ENCODE assay signal across 18 cellular contexts in genomic region chr17:16953841-16954240, GRCh38. TPM values are rescaled to one million over a fixed set of nuclear protein-coding genes. Genes with fewer than 3 reads are reported as not detected.
DNase-seq lines count a peak whose midpoint lies in the region; ATAC-seq and TF ChIP-seq lines count a peak whose summit lies in the region.
"Had no signal": no experiment of that assay in that cellular context is flagged by ENCODE, and none has a peak within 500 bp of the region (broad histone marks: within the 10 kb centered on the region; RNA-seq: fewer than 3 reads in every experiment).

No MANE protein-coding gene starts in this region.

- H3K36me3 Mint-ChIP-seq in activated CD4-positive, alpha-beta memory T cell treated with anti-CD3 and anti-CD28 coated beads, Interleukin-2, amount 10 ng/mL, durations not matched to agents 7 days and 5 days (ENCODE audit: low read depth) = no peaks in the 10 kb centered on the region
- peaks cover 2% of the 10 kb centered on the region for H3K36me3 Mint-ChIP-seq in activated CD4-positive, alpha-beta memory T cell treated with anti-CD3 and anti-CD28 coated beads for 36 hours
- H3K36me3 Mint-ChIP-seq in IgD-negative memory B cell (peaks cover 24% of the 10 kb centered on the region), memory B cell (peaks cover 63% of the 10 kb centered on the region)
- H3K36me3 Mint-ChIP-seq: CD4-positive, alpha-beta memory T cell had no signal

- no peaks in the 10 kb centered on the region for H3K36me3 ChIP-seq in testis (ENCODE audit: low read depth, missing control alignments)

- DNase-seq in activated CD4-positive, alpha-beta memory T cell treated with anti-CD3 and anti-CD28 coated beads, Interleukin-2, amount 10 ng/mL, durations not matched to agents 7 days and 5 days = peak; percentile 9
- no peak for DNase-seq in activated CD4-positive, alpha-beta memory T cell treated with anti-CD3 and anti-CD28 coated beads for 36 hours
- DNase-seq in memory B cell (ENCODE audit: low spot score in 2 of 2) (no peak), testis (peak; percentile 5), LoVo (ENCODE audit: low spot score) (no peak), C1 segment of cervical spinal cord (lab: John Stamatoyannopoulos, UW) (no peak)
- DNase-seq in activated CD4-positive, alpha-beta T cell treated with anti-CD3 and anti-CD28 coated beads, Interleukin-2, amount 50 U/mL, for 1 hour = no peak
- DNase-seq: CD4-positive, alpha-beta memory T cell; DMS79; EL; HCEC 1CT; HFFc6 had no signal

- no peak overlapping the region for H3K4me3 ChIP-seq in testis

- H3K27me3 Mint-ChIP-seq in activated CD4-positive, alpha-beta memory T cell treated with anti-CD3 and anti-CD28 coated beads, Interleukin-2, amount 10 ng/mL, durations not matched to agents 7 days and 5 days = peaks cover 40% of the 10 kb centered on the region
- H3K27me3 Mint-ChIP-seq in activated CD4-positive, alpha-beta memory T cell treated with anti-CD3 and anti-CD28 coated beads for 36 hours = peaks cover 23% of the 10 kb centered on the region
- H3K27me3 Mint-ChIP-seq in IgD-negative memory B cell = peaks cover 3% of the 10 kb centered on the region
- no peaks in the 10 kb centered on the region for H3K27me3 Mint-ChIP-seq in memory B cell

- no peak overlapping the region for H3K27ac ChIP-seq in testis
- H3K27ac ChIP-seq: 22Rv1, C4-2B had no signal

- no peaks in the 10 kb centered on the region for H3K27me3 ChIP-seq in testis

- peaks cover 9% of the 10 kb centered on the region for H3K9me3 Mint-ChIP-seq in activated CD4-positive, alpha-beta memory T cell treated with anti-CD3 and anti-CD28 coated beads, Interleukin-2, amount 10 ng/mL, durations not matched to agents 7 days and 5 days
- H3K9me3 Mint-ChIP-seq in activated CD4-positive, alpha-beta memory T cell treated with anti-CD3 and anti-CD28 coated beads for 36 hours = peaks cover 6% of the 10 kb centered on the region
- H3K9me3 Mint-ChIP-seq in IgD-negative memory B cell (peaks cover 2 to 10% (median 6%) of the 10 kb centered on the region in 3 donors), memory B cell (peaks cover 1% of the 10 kb centered on the region)

- POLR2A ChIA-PET in activated CD4-positive, alpha-beta memory T cell treated with anti-CD3 and anti-CD28 coated beads, Interleukin-2, amount 10 ng/mL, durations not matched to agents 7 days and 5 days (lab: Charles Lee) = no interaction called here
- POLR2A ChIA-PET in activated CD4-positive, alpha-beta memory T cell treated with anti-CD3 and anti-CD28 coated beads for 36 hours (lab: Charles Lee) = no interaction called here

- no peak overlapping the region for H3K27ac Mint-ChIP-seq in activated CD4-positive, alpha-beta memory T cell treated with anti-CD3 and anti-CD28 coated beads, Interleukin-2, amount 10 ng/mL, durations not matched to agents 7 days and 5 days
- H3K27ac Mint-ChIP-seq in activated CD4-positive, alpha-beta memory T cell treated with anti-CD3 and anti-CD28 coated beads for 36 hours = no peak overlapping the region
- H3K27ac Mint-ChIP-seq in IgD-negative memory B cell (peak overlapping the region in 2 of 3 donors; percentile 35 to 93), memory B cell (peak overlapping the region; percentile 89)
- H3K27ac Mint-ChIP-seq: CD4-positive, alpha-beta memory T cell; HFFc6 had no signal

- H3K9me3 ChIP-seq in testis = no peaks in the 10 kb centered on the region

- no peak overlapping the region for H3K4me3 Mint-ChIP-seq in activated CD4-positive, alpha-beta memory T cell treated with anti-CD3 and anti-CD28 coated beads, Interleukin-2, amount 10 ng/mL, durations not matched to agents 7 days and 5 days
- H3K4me3 Mint-ChIP-seq in activated CD4-positive, alpha-beta memory T cell treated with anti-CD3 and anti-CD28 coated beads for 36 hours = no peak overlapping the region
- H3K4me3 Mint-ChIP-seq in IgD-negative memory B cell (peak overlapping the region in 1 of 4 donors; percentile 80), memory B cell (no peak overlapping the region)
- H3K4me3 Mint-ChIP-seq: CD4-positive, alpha-beta memory T cell; HFFc6 had no signal

- ATAC-seq in memory B cell (ENCODE audit: low read depth) = no peak
- ATAC-seq: HepG2 had no signal

- 81 to 94% methylated on average over 9 of the region's 9 CpGs for WGBS in testis, 2 donors

- intact Hi-C loops in activated CD4-positive, alpha-beta memory T cell treated with anti-CD3 and anti-CD28 coated beads for 36 hours (cut with micrococcal nuclease) = no loop called here
- intact Hi-C loops in testis (cut with DNase I; ENCODE audit: low total_unique reads) = no loop called here

- TF ChIP-seq POLR2A in testis (IDR thresholded peaks at IDR 0.05) = no peak

- CTCF ChIA-PET in activated CD4-positive, alpha-beta memory T cell treated with anti-CD3 and anti-CD28 coated beads, Interleukin-2, amount 10 ng/mL, durations not matched to agents 7 days and 5 days (lab: Charles Lee) = no interaction called here
- CTCF ChIA-PET in activated CD4-positive, alpha-beta memory T cell treated with anti-CD3 and anti-CD28 coated beads for 36 hours (lab: Charles Lee) = interaction anchor here (1.5 kb wide), 1 partner anchor 38 kb away, joined by 3 read pairs; no protein-coding TSS in a partner anchor

- TF ChIP-seq CTCF in testis (IDR thresholded peaks at IDR 0.05) = no peak

- H3K4me1 ChIP-seq in testis = no peaks in the 10 kb centered on the region

- H3K4me1 Mint-ChIP-seq in activated CD4-positive, alpha-beta memory T cell treated with anti-CD3 and anti-CD28 coated beads, Interleukin-2, amount 10 ng/mL, durations not matched to agents 7 days and 5 days = peaks cover 3% of the 10 kb centered on the region
- no peaks in the 10 kb centered on the region for H3K4me1 Mint-ChIP-seq in activated CD4-positive, alpha-beta memory T cell treated with anti-CD3 and anti-CD28 coated beads for 36 hours (ENCODE audit: low read depth)
- peaks cover 44 to 56% (median 47%) of the 10 kb centered on the region in 3 donors for H3K4me1 Mint-ChIP-seq in IgD-negative memory B cell
- peaks cover 57% of the 10 kb centered on the region for H3K4me1 Mint-ChIP-seq in memory B cell
- H3K4me1 Mint-ChIP-seq: CD4-positive, alpha-beta memory T cell had no signal

RNA-seq across cellular contexts. Expression of gene TNFRSF13B, which starts 18.1 kb away (rescaled TPM):
- not detected for total RNA-seq in activated CD4-positive, alpha-beta memory T cell treated with anti-CD3 and anti-CD28 coated beads, Interleukin-2, amount 10 ng/mL, durations not matched to agents 7 days and 5 days
- not detected for total RNA-seq in activated CD4-positive, alpha-beta memory T cell treated with anti-CD3 and anti-CD28 coated beads for 36 hours
- 224 TPM for polyA plus RNA-seq in IgD-negative memory B cell
- total RNA-seq in testis = not detected
- polyA plus RNA-seq in testis (ENCODE audit: insufficient read depth, low read depth, low replicate concordance) = 0.59 TPM
- total RNA-seq: A673; CD4-positive, alpha-beta memory T cell; H1; HepG2; HFFc6 had no signal
- polyA plus RNA-seq: H1, HepG2 had no signal

Comparison
In these comparisons a context has a peak if more than half of its experiments do, and no peak if none do; other contexts are left out.
1. DNase-seq: peak in activated CD4-positive, alpha-beta memory T cell treated with anti-CD3 and anti-CD28 coated beads, Interleukin-2, amount 10 ng/mL, durations not matched to agents 7 days and 5 days (single experiment) and testis (single experiment); none in activated CD4-positive, alpha-beta memory T cell treated with anti-CD3 and anti-CD28 coated beads for 36 hours (single experiment), memory B cell (0 of 2), LoVo (single experiment), activated CD4-positive, alpha-beta T cell treated with anti-CD3 and anti-CD28 coated beads, Interleukin-2, amount 50 U/mL, for 1 hour (single experiment) and C1 segment of cervical spinal cord (0 of 14).
2. H3K27ac Mint-ChIP-seq: peak in IgD-negative memory B cell (2 of 3) and memory B cell (single experiment); none in activated CD4-positive, alpha-beta memory T cell treated with anti-CD3 and anti-CD28 coated beads, Interleukin-2, amount 10 ng/mL, durations not matched to agents 7 days and 5 days (single experiment) and activated CD4-positive, alpha-beta memory T cell treated with anti-CD3 and anti-CD28 coated beads for 36 hours (single experiment).